13 cellular contexts compared by ENCODE assay signal in the genomic region with DNA sequence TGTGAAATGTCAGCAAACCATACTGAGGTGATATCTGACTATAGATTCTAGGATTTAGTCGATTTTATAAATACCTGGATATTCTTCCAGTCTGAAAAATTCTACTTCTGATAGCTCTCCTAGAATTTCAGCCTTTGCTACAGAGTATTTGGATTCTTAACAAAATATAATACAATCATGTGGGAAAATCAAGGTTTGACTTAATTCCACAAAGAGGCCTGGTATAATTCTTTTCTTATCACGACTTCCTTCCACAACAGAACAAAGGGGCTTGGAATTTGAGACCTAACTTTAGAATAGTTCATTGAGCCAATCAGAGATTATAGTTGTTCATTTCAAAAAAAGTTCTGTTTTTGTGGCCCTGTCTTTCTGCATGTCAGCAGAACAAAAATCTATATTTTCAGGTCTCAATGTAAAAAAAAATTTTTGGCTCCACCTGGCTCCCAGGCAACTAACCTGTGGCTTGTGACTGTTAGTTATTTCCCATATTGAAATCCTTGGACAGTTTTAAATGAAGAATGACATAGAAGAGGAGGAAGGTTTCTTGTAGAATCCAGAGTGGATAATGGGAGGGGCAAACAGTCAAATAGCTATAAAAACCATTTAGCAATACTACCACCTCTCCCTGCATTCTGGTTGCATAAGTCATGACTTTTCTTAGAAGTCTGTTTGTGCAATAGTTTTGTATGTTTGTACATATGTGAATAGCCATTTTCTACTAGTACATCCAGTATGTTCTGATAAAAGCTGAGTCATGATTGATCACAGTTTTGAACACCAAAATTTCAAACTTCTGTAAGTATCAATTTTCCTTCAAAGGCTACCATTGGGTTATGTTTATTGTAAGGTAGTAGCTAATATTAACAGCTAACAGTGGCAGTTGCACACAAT. TPM values are rescaled to one million over a fixed set of nuclear protein-coding genes. Genes with fewer than 3 reads are reported as not detected.
A peak's percentile ranks its signal among the peaks of the same experiment; 100 is the strongest.
DNase-seq lines count a peak whose midpoint lies in the region; ATAC-seq and TF ChIP-seq lines count a peak whose summit lies in the region.
"Had no signal": no experiment of that assay in that cellular context is flagged by ENCODE, and none has a peak within 500 bp of the region (broad histone marks: within the 10 kb centered on the region; RNA-seq: fewer than 3 reads in every experiment).

No MANE protein-coding gene starts in this region.

- TF ChIP-seq CTCF in HFFc6 (IDR thresholded peaks at IDR 0.05) = no peak
- no peak for TF ChIP-seq CTCF in spleen (IDR thresholded peaks at IDR 0.05 in 8 of 11, conservative IDR thresholded peaks at IDR 0.05 in 3 of 11)

- no peak overlapping the region for H3K4me3 ChIP-seq in SJSA1
- H3K4me3 ChIP-seq in spleen = peak overlapping the region in 3 of 8 donors; percentile 11 to 68 (median 16)

- H3K9me3 ChIP-seq in SJSA1 (replicated peaks) = no peaks in the 10 kb centered on the region
- H3K9me3 ChIP-seq in spleen = no peaks in the 10 kb centered on the region

- H3K9me3 Mint-ChIP-seq in HFFc6 = no peaks in the 10 kb centered on the region; the same call in 1 of the 2 replicates
- H3K9me3 Mint-ChIP-seq: activated T-cell treated with anti-CD3 and anti-CD28 coated beads, Interleukin-2, amount 50 U/mL, for 24 hours; dendritic cell treated with granulocyte-macrophage colony-stimulating factor and Interleukin-4, amounts not matched to agents 40 ng/mL and 50 ng/mL, for 4 days had no signal

- peaks cover 46% of the 10 kb centered on the region for H3K36me3 Mint-ChIP-seq in HFFc6 (ENCODE audit: low read depth)

- H3K27me3 Mint-ChIP-seq in HFFc6 (ENCODE audit: insufficient read depth) = no peaks in the 10 kb centered on the region; the same call in 1 of the 2 replicates

- DNase-seq in HFFc6 (peak; percentile 87), SJSA1 (ENCODE audit: low read depth in 1 of 2, low spot score in 2 of 2) (no peak), fibroblast of peridontal ligament (ENCODE audit: extremely low read depth) (peak; percentile 90), spleen (no peak), globus pallidus (ENCODE audit: low spot score) (no peak)
- no peak for DNase-seq in stimulated activated CD4-positive, alpha-beta T cell treated with anti-CD3 and anti-CD28 coated beads, Interleukin-12 subunit alpha, Interleukin-12 subunit beta, amount 100 ng/mL, for 4 hours
- DNase-seq: activated T-cell treated with anti-CD3 and anti-CD28 coated beads, Interleukin-2, amount 50 U/mL, for 24 hours; NCI-H524; stimulated activated naive CD4-positive, alpha-beta T cell; T-helper 9 cell had no signal

- peaks cover 94% of the 10 kb centered on the region for H3K4me1 Mint-ChIP-seq in HFFc6 (ENCODE audit: low read depth)

- WGBS in spleen, 5 donors = 43 to 73% (median 57%) methylated on average over 2 of the region's 2 CpGs

- intact Hi-C loops in spleen (cut with DNase I; ENCODE audit: low total_unique reads) = no loop called here

- TF ChIP-seq POLR2A in spleen (IDR thresholded peaks at IDR 0.05) = no peak

- H3K27me3 ChIP-seq in SJSA1 (replicated peaks) (no peaks in the 10 kb centered on the region), spleen (replicated peaks in 1 of 7) (peaks cover 0 to 7% (median 0%) of the 10 kb centered on the region in 7 donors)

- no peak for ATAC-seq in HG03378 (IDR thresholded peaks at IDR 0.05; ENCODE audit: unreplicated experiment)
- no peak for ATAC-seq in GM21723 (IDR thresholded peaks at IDR 0.05; ENCODE audit: unreplicated experiment)

- peak overlapping the region; percentile 84 for H3K27ac Mint-ChIP-seq in HFFc6
- H3K27ac Mint-ChIP-seq: activated T-cell treated with anti-CD3 and anti-CD28 coated beads, Interleukin-2, amount 50 U/mL, for 24 hours; dendritic cell treated with granulocyte-macrophage colony-stimulating factor and Interleukin-4, amounts not matched to agents 40 ng/mL and 50 ng/mL, for 4 days had no signal

- H3K4me3 Mint-ChIP-seq in HFFc6 = peak overlapping the region; percentile 64; the same call in 1 of the 2 replicates
- H3K4me3 Mint-ChIP-seq: activated T-cell treated with anti-CD3 and anti-CD28 coated beads, Interleukin-2, amount 50 U/mL, for 24 hours; dendritic cell treated with granulocyte-macrophage colony-stimulating factor and Interleukin-4, amounts not matched to agents 40 ng/mL and 50 ng/mL, for 4 days had no signal

- H3K36me3 ChIP-seq in SJSA1 (peaks cover 66% of the 10 kb centered on the region), spleen (peaks cover 0 to 48% (median 2%) of the 10 kb centered on the region in 6 donors)

- peaks cover 70% of the 10 kb centered on the region for H3K4me1 ChIP-seq in SJSA1 (replicated peaks)
- H3K4me1 ChIP-seq in spleen = peaks cover 3 to 66% (median 36%) of the 10 kb centered on the region in 6 donors

- H3K27ac ChIP-seq in SJSA1 (peak overlapping the region; percentile 22), spleen (peak overlapping the region in 7 of 8 donors; percentile 11 to 85 (median 21))

RNA-seq across cellular contexts. Expression of gene TM4SF1, which starts 4.0 kb away (rescaled TPM):
- total RNA-seq in HFFc6 (2021; fragmentation: NEBNext Ultra II Directional; extraction: Animal tissue kit (Norgen Biotek cat#: 25700)) = 10 to 100 TPM in 4 of 6 experiments, 1 to 10 TPM in 2; 6.5 to 80.1 (median 74.8) TPM
- 117 and 140 TPM in 2 replicates for total RNA-seq in SJSA1 (2014; rRNA removed; shearing (Covaris generic))
- total RNA-seq in spleen = 100 to 1,000 TPM in 6 of 7 donors, 10 to 100 TPM in 1; 65.6 to 260 (median 182) TPM
- polyA plus RNA-seq in spleen = 10 to 100 TPM; 31.0 to 75.3 (median 56.8) TPM

RNA-seq across cellular contexts. Expression of gene TM4SF18, which starts 40.0 kb away (rescaled TPM):
- under 1 TPM in 4 of 6 experiments, not detected in 2; 0.05 to 0.19 (median 0.09) TPM for total RNA-seq in HFFc6 (2021; fragmentation: NEBNext Ultra II Directional; extraction: Animal tissue kit (Norgen Biotek cat#: 25700))
- 2.4 and 10.4 TPM in 2 replicates for total RNA-seq in SJSA1 (2014; rRNA removed; shearing (Covaris generic))
- 10 to 100 TPM; 14.9 to 97.4 (median 59.7) TPM for total RNA-seq in spleen
- 10 to 100 TPM in 1 of 3 donors, 1 to 10 TPM in 2; 6.6 to 23.1 (median 6.9) TPM for polyA plus RNA-seq in spleen

Comparison
In these comparisons a context has a peak if more than half of its experiments do, and no peak if none do; other contexts are left out.
1. DNase-seq: peak in HFFc6 (single experiment) and fibroblast of peridontal ligament (single experiment); none in SJSA1 (0 of 2), spleen (single experiment), stimulated activated CD4-positive, alpha-beta T cell treated with anti-CD3 and anti-CD28 coated beads, Interleukin-12 subunit alpha, Interleukin-12 subunit beta, amount 100 ng/mL, for 4 hours (single experiment) and globus pallidus (single experiment).